Comparison of ENCODE assay signal across 22 cellular contexts in genomic region chr7:98027342-98028033, GRCh38. TPM values are rescaled to one million over a fixed set of nuclear protein-coding genes. Genes with fewer than 3 reads are reported as not detected.
DNase-seq lines count a peak whose midpoint lies in the region; ATAC-seq, FAIRE-seq and TF ChIP-seq lines count a peak whose summit lies in the region.
"Had no signal": no experiment of that assay in that cellular context is flagged by ENCODE, and none has a peak within 500 bp of the region (broad histone marks: within the 10 kb centered on the region; RNA-seq: fewer than 3 reads in every experiment).

No MANE protein-coding gene starts in this region.

- no peak overlapping the region for H3K9ac ChIP-seq in HepG2 (ENCODE audit: insufficient read depth, low read depth, low read length)

- TF ChIP-seq POLR2A in HepG2 (IDR thresholded peaks at IDR 0.05; ENCODE audit: insufficient read depth in 1 of 2, low read depth in 2 of 2, low read length in 2 of 2) (no peak), esophagus muscularis mucosa (IDR thresholded peaks at IDR 0.05; ENCODE audit: low read depth) (no peak)

- H3K27ac ChIP-seq in HepG2 (ENCODE audit: extremely low read length, insufficient read depth, low read length) (no peak overlapping the region), esophagus muscularis mucosa (replicated peaks in 1 of 4) (no peak overlapping the region)
- H3K27ac ChIP-seq: SK-N-MC had no signal

- DNase-seq in T-helper 1 cell, result no peak
- peak; percentile 13 for DNase-seq in Daoy (ENCODE audit: low read depth)
- peak; percentile 33 for DNase-seq in SK-MEL-5 (ENCODE audit: low read depth, low spot score)
- DNase-seq in HepG2 (ENCODE audit: low spot score), result peak; percentile 39
- no peak for DNase-seq in HTR-8/SVneo (ENCODE audit: insufficient read length, low spot score)
- no peak for DNase-seq in NCI-H774 (lab: John Stamatoyannopoulos, UW)
- DNase-seq in esophagus muscularis mucosa (ENCODE audit: extremely low spot score), result no peak
- DNase-seq: BE2C; CD4-positive, CD25-positive, alpha-beta regulatory T cell; DMS79; GOT3; HCEC 1CT; NCI-H1092; NCI-H1436 treated with DMSO at 0.1 percent for 48 hours; NCI-H1930; NCI-H345; NCI-H524; RPMI8226; SHP77 had no signal

- intact Hi-C loops in HepG2 (cut with micrococcal nuclease; ENCODE audit: unreplicated experiment) (no loop called here), esophagus muscularis mucosa (cut with DNase I) (no loop called here)

- 40% methylated on average over 9 of the region's 9 CpGs for WGBS in HepG2 (ENCODE audit: low lambda C conversion rate)
- WGBS in esophagus muscularis mucosa, result 85% methylated on average over 9 of the region's 9 CpGs

- no peak for TF ChIP-seq EP300 in HepG2 (IDR thresholded peaks at IDR 0.05; ENCODE audit: low read depth in 2 of 2, low read length in 2 of 2)
- no peak for TF ChIP-seq EP300 in HepG2 (CRISPR knock-in tag; IDR thresholded peaks at IDR 0.05; ENCODE audit: borderline replicate concordance)
- no peak for TF ChIP-seq EP300 in esophagus muscularis mucosa (IDR thresholded peaks at IDR 0.05)

- peak; percentile 36 for TF ChIP-seq CTCF in HepG2 (CRISPR knock-in tag; IDR thresholded peaks at IDR 0.05)
- no peak for TF ChIP-seq CTCF in esophagus muscularis mucosa (IDR thresholded peaks at IDR 0.05)

- no TSS peak for BruUV-seq in HepG2 (replicated peaks; lab: Mats Ljungman, UMichigan)

- ATAC-seq in HepG2, result peak; percentile 89

- CTCF ChIA-PET in HepG2 (lab: Yijun Ruan, JAX; ENCODE audit: low intra/inter-chr PET ratio, low total read pairs), result no interaction called here

- H3K4me2 ChIP-seq in HepG2 (ENCODE audit: low read depth, low read length), result no peak overlapping the region

- H3K4me3 ChIP-seq in HepG2 (replicated peaks in 1 of 3; ENCODE audit: insufficient read depth in 1 of 3, low read depth in 2 of 3, low read length in 3 of 3), result no peak overlapping the region
- no peak overlapping the region for H3K4me3 ChIP-seq in esophagus muscularis mucosa
- H3K4me3 ChIP-seq: SK-N-MC had no signal

- no peak overlapping the region for H2AFZ ChIP-seq in HepG2 (ENCODE audit: low read length)

- peak; percentile 76 for FAIRE-seq in HepG2 (lab: Jason Lieb, UNC)
- FAIRE-seq in HTR-8/SVneo (lab: Jason Lieb, UNC), result no peak
- FAIRE-seq: A204.1 had no signal

- TF ChIP-seq RAD21 in HepG2 (CRISPR knock-in tag; IDR thresholded peaks at IDR 0.05), result no peak

- no peak overlapping the region for H3K4me3 Mint-ChIP-seq in T-helper 1 cell treated with Interleukin-12 subunit alpha and Interleukin-12 subunit beta and Interleukin-4 antibody, amounts not matched to agents 30 μg/mL and 1 μg/mL, for 36 hours
- H3K4me3 Mint-ChIP-seq: CD4-positive, CD25-positive, alpha-beta regulatory T cell had no signal

- no peaks in the 10 kb centered on the region for H3K36me3 Mint-ChIP-seq in T-helper 1 cell treated with Interleukin-12 subunit alpha and Interleukin-12 subunit beta and Interleukin-4 antibody, amounts not matched to agents 30 μg/mL and 1 μg/mL, for 36 hours (ENCODE audit: low read depth)
- H3K36me3 Mint-ChIP-seq: CD4-positive, CD25-positive, alpha-beta regulatory T cell had no signal

- H3K9me3 ChIP-seq in HepG2 (ENCODE audit: low read length) (no peaks in the 10 kb centered on the region), esophagus muscularis mucosa (peaks cover 0 to 4% (median 0%) of the 10 kb centered on the region in 4 donors)
- H3K9me3 ChIP-seq: BE2C had no signal

- POLR2A ChIA-PET in HepG2 (lab: Yijun Ruan, JAX), result no interaction called here

- H3K9me3 Mint-ChIP-seq in T-helper 1 cell treated with Interleukin-12 subunit alpha and Interleukin-12 subunit beta and Interleukin-4 antibody, amounts not matched to agents 30 μg/mL and 1 μg/mL, for 36 hours, result no peaks in the 10 kb centered on the region

- peak overlapping the region; percentile 66 for H3K27ac Mint-ChIP-seq in T-helper 1 cell treated with Interleukin-12 subunit alpha and Interleukin-12 subunit beta and Interleukin-4 antibody, amounts not matched to agents 30 μg/mL and 1 μg/mL, for 36 hours
- H3K27ac Mint-ChIP-seq: CD4-positive, CD25-positive, alpha-beta regulatory T cell had no signal

- H3K4me1 ChIP-seq in HepG2 (ENCODE audit: insufficient read depth, low read length) (no peaks in the 10 kb centered on the region), esophagus muscularis mucosa (no peaks in the 10 kb centered on the region)
- H3K4me1 ChIP-seq: BE2C had no signal

- H3K27me3 Mint-ChIP-seq in T-helper 1 cell treated with Interleukin-12 subunit alpha and Interleukin-12 subunit beta and Interleukin-4 antibody, amounts not matched to agents 30 μg/mL and 1 μg/mL, for 36 hours (ENCODE audit: low read depth), result no peaks in the 10 kb centered on the region

- H4K20me1 ChIP-seq in HepG2 (ENCODE audit: insufficient read depth, low read length), result no peaks in the 10 kb centered on the region

- H3K36me3 ChIP-seq in HepG2 (replicated peaks in 1 of 2; ENCODE audit: control insufficient read depth in 1 of 2, insufficient read depth in 2 of 2, low read length in 2 of 2) (no peaks in the 10 kb centered on the region), esophagus muscularis mucosa (no peaks in the 10 kb centered on the region)
- H3K36me3 ChIP-seq: BE2C had no signal

- no peaks in the 10 kb centered on the region for H3K4me1 Mint-ChIP-seq in T-helper 1 cell treated with Interleukin-12 subunit alpha and Interleukin-12 subunit beta and Interleukin-4 antibody, amounts not matched to agents 30 μg/mL and 1 μg/mL, for 36 hours (ENCODE audit: low read depth)
- H3K4me1 Mint-ChIP-seq: CD4-positive, CD25-positive, alpha-beta regulatory T cell had no signal

- H3K79me2 ChIP-seq in HepG2 (ENCODE audit: insufficient read depth, low read length), result no peaks in the 10 kb centered on the region

- H3K27me3 ChIP-seq in HepG2 (ENCODE audit: control insufficient read depth in 1 of 2, insufficient read depth in 2 of 2, low read length in 2 of 2) (peaks cover 2% of the 10 kb centered on the region in 2 experiments; a peak in 1 of 5 replicates), esophagus muscularis mucosa (peaks cover 0 to 12% (median 0%) of the 10 kb centered on the region in 4 donors)

- in situ Hi-C loops in SK-MEL-5 (cut with HindIII; ENCODE audit: low pct_unique_long_range_greater_than_20kb, low sequenced_read_pairs), result no loop called here
- in situ Hi-C loops in HepG2 (cut with HindIII; ENCODE audit: extremely low pct_ligation_motif_present, low pct_unique_long_range_greater_than_20kb), result no loop called here

TF ChIP-seq in HepG2, 621 proteins besides CTCF, POLR2A, EP300 and RAD21:
- TF ChIP-seq CREM (IDR thresholded peaks at IDR 0.05) (no peak), CREM (CRISPR knock-in tag; IDR thresholded peaks at IDR 0.05) (no peak), ZNF512 (CRISPR knock-in tag; IDR thresholded peaks at IDR 0.05) (peak; percentile 98)
TF ChIP-seq in HepG2: peak in this region for 1.

RNA-seq across cellular contexts. Expression of gene OCM2, which starts 37.5 kb away (rescaled TPM):
- total RNA-seq in Daoy (2014; rRNA removed; shearing (Covaris generic)), result not detected in 2 replicates
- total RNA-seq in SK-MEL-5 (2014; rRNA removed; shearing (Covaris generic)), result not detected in 2 replicates
- polyA plus RNA-seq in SK-MEL-5 (2015; cell fraction: cytosol; rRNA removed), result not detected in 2 replicates
- not detected in 2 replicates for polyA plus RNA-seq in SK-MEL-5 (2015; cell fraction: nucleus; rRNA removed)
- total RNA-seq in HepG2 (2016; rRNA removed; fragmentation: Illumina TruSeq; extraction: Trizol), result not detected in 2 replicates
- total RNA-seq in HepG2 (2016; cell fraction: cytosol; rRNA removed; fragmentation: Illumina TruSeq; extraction: Trizol; ENCODE audit: low read depth), result not detected in 2 replicates
- total RNA-seq in HepG2 (2016; cell fraction: insoluble cytoplasmic fraction; rRNA removed; fragmentation: Illumina TruSeq; extraction: Trizol), result not detected in 2 replicates
- total RNA-seq in HepG2 (2016; cell fraction: membrane; rRNA removed; fragmentation: Illumina TruSeq; extraction: Trizol), result not detected in 2 replicates
- not detected in 2 replicates for total RNA-seq in HepG2 (2016; cell fraction: nucleus; rRNA removed; fragmentation: Illumina TruSeq; extraction: Trizol)
- not detected in 2 replicates for polyA plus RNA-seq in HepG2 (2011; rRNA removed)
- not detected in 2 replicates for polyA plus RNA-seq in HepG2 (2011; cell fraction: cytosol; rRNA removed)
- polyA plus RNA-seq in HepG2 (2011; cell fraction: nucleus; rRNA removed), result not detected in 2 replicates
- polyA plus RNA-seq in HepG2 (2012), result not detected in 2 replicates
- polyA plus RNA-seq in HepG2 (2016; cell fraction: cytosol; fragmentation: Illumina TruSeq; extraction: Trizol; ENCODE audit: low read depth), result not detected in 2 replicates
- polyA plus RNA-seq in HepG2 (2016; cell fraction: insoluble cytoplasmic fraction; fragmentation: Illumina TruSeq; extraction: Trizol; ENCODE audit: low read depth), result not detected in 2 replicates
- polyA plus RNA-seq in HepG2 (2016; cell fraction: membrane; fragmentation: Illumina TruSeq; extraction: Trizol; ENCODE audit: low read depth), result not detected in 2 replicates
- not detected in 2 replicates for polyA plus RNA-seq in HepG2 (2016; cell fraction: nucleus; fragmentation: Illumina TruSeq; extraction: Trizol; ENCODE audit: insufficient read depth, low read depth)
- not detected in 2 replicates for polyA minus RNA-seq in HepG2 (2011; rRNA and poly(A)+ RNA removed; ENCODE audit: low replicate concordance)
- polyA minus RNA-seq in HepG2 (2011; cell fraction: cytosol; rRNA and poly(A)+ RNA removed), result not detected in 2 replicates
- not detected in 2 replicates for polyA minus RNA-seq in HepG2 (2011; cell fraction: nucleus; rRNA and poly(A)+ RNA removed)
- not detected for total RNA-seq in esophagus muscularis mucosa
- total RNA-seq: CD4-positive, CD25-positive, alpha-beta regulatory T cell had no signal
- polyA plus RNA-seq: CD4-positive, CD25-positive, alpha-beta regulatory T cell had no signal

Comparison
In these comparisons a context has a peak if more than half of its experiments do, and no peak if none do; other contexts are left out.
1. DNase-seq: peak in Daoy (single experiment), SK-MEL-5 (single experiment) and HepG2 (single experiment); none in T-helper 1 cell (0 of 5), HTR-8/SVneo (single experiment), NCI-H774 (single experiment) and esophagus muscularis mucosa (single experiment).